8 cellular contexts compared by ENCODE assay signal in the genomic region with DNA sequence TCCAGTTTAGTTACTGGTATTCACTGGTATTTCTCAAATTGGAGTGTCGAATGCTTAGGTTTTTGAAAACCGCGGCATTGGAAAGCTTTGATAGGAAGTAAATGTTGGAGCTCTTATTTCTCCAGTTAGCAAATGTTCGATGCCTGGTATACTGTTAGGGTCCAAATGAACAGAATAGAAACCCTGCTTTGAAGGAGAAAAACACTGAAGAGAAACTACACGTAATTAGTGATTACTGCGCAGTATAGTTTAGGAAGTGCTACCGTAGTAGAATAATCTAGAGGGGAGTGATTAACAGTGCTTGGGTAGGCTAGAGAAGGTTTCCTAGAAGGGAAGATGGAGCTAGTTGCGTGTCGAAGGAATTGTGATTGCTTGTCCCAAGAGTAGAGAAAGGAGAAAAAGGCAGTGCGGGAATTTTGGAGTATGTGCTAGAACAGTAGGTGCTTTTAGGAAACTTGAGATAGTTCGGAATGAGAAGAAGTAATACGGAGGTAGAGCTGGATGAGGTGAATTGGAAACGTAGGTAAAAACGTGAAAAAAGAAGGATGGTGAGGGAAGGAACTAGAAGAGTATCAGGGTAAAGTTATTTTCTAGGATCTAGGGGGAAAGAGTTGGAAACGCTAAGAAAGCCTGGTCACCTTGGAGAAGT. TPM values are rescaled to one million over a fixed set of nuclear protein-coding genes. Genes with fewer than 3 reads are reported as not detected.
DNase-seq lines count a peak whose midpoint lies in the region; ATAC-seq, FAIRE-seq and TF ChIP-seq lines count a peak whose summit lies in the region.

No MANE protein-coding gene starts in this region.

- H3K27me3 Mint-ChIP-seq in activated CD4-positive, alpha-beta T cell treated with anti-CD3 and anti-CD28 coated beads for 36 hours = no peaks in the 10 kb centered on the region
- H3K27me3 Mint-ChIP-seq in activated CD8-positive, alpha-beta T cell treated with anti-CD3 and anti-CD28 coated beads, Interleukin-2, amount 10 ng/mL, durations not matched to agents 7 days and 5 days (ENCODE audit: low read depth) = no peaks in the 10 kb centered on the region

- CTCF ChIA-PET in activated CD4-positive, alpha-beta T cell treated with anti-CD3 and anti-CD28 coated beads for 36 hours (lab: Charles Lee) = interaction anchor here (1.1 to 2.2 kb wide), 6 partner anchors 45 to 725 kb away, joined by 4 to 8 read pairs (median 4); a partner anchor contains a TSS
- CTCF ChIA-PET in activated CD8-positive, alpha-beta T cell treated with anti-CD3 and anti-CD28 coated beads, Interleukin-2, amount 10 ng/mL, durations not matched to agents 7 days and 5 days (lab: Charles Lee) = interaction anchor here (0.8 to 5.8 kb wide), 11 partner anchors 8 to 818 kb away, joined by 3 to 64 read pairs (median 5); a partner anchor contains a TSS
- CTCF ChIA-PET in GM10248 (lab: Yijun Ruan, JAX) = interaction anchor here (1.1 to 2.3 kb wide), 9 partner anchors 8 to 640 kb away, joined by 3 to 7 read pairs (median 4); no protein-coding TSS in a partner anchor

- FAIRE-seq in kidney (lab: Jason Lieb, UNC) = no peak

- H3K9ac ChIP-seq in kidney (ENCODE audit: low read length in 2 of 2) = peak overlapping the region; percentile 87 to 90

- no peak for DNase-seq in activated CD4-positive, alpha-beta T cell treated with anti-CD3 and anti-CD28 coated beads for 36 hours
- DNase-seq in activated CD4-positive, alpha-beta T cell treated with anti-CD3 and anti-CD28 coated beads, Interleukin-2, amount 50 U/mL, for 48 hours = no peak
- no peak for DNase-seq in activated CD8-positive, alpha-beta T cell treated with anti-CD3 and anti-CD28 coated beads, Interleukin-2, amount 10 ng/mL, durations not matched to agents 7 days and 5 days
- DNase-seq in kidney (no peak), thoracic aorta (ENCODE audit: low spot score) (no peak), GM10248 (ENCODE audit: extremely low spot score) (no peak), middle frontal gyrus (ENCODE audit: extremely low spot score, low spot score) (no peak)

- peaks cover 46% of the 10 kb centered on the region for H3K4me1 Mint-ChIP-seq in activated CD4-positive, alpha-beta T cell treated with anti-CD3 and anti-CD28 coated beads for 36 hours
- peaks cover 49% of the 10 kb centered on the region for H3K4me1 Mint-ChIP-seq in activated CD8-positive, alpha-beta T cell treated with anti-CD3 and anti-CD28 coated beads, Interleukin-2, amount 10 ng/mL, durations not matched to agents 7 days and 5 days (ENCODE audit: low read depth)

- peaks cover 46% of the 10 kb centered on the region for H3K36me3 Mint-ChIP-seq in activated CD4-positive, alpha-beta T cell treated with anti-CD3 and anti-CD28 coated beads for 36 hours (ENCODE audit: low read depth)
- peaks cover 51% of the 10 kb centered on the region for H3K36me3 Mint-ChIP-seq in activated CD8-positive, alpha-beta T cell treated with anti-CD3 and anti-CD28 coated beads, Interleukin-2, amount 10 ng/mL, durations not matched to agents 7 days and 5 days (ENCODE audit: low read depth)

- H3K27ac ChIP-seq in kidney (ENCODE audit: low read depth in 2 of 2, low read length in 2 of 2) (peak overlapping the region; percentile 99 to 100), thoracic aorta (peak overlapping the region; percentile 98 to 99)

- intact Hi-C loops in activated CD4-positive, alpha-beta T cell treated with anti-CD3 and anti-CD28 coated beads for 36 hours (cut with DNase I, micrococcal nuclease) = loop anchor here (5.0 kb wide), 6 partner anchors 131 to 1299 kb away; a partner anchor contains a TSS
- intact Hi-C loops in kidney (cut with DNase I) = no loop called here

- H3K36me3 ChIP-seq in kidney (ENCODE audit: control insufficient read depth in 1 of 2, insufficient read depth in 2 of 2, low read length in 2 of 2) (no peaks in the 10 kb centered on the region), thoracic aorta (peaks cover 5% of the 10 kb centered on the region)

- no peaks in the 10 kb centered on the region for H3K27me3 ChIP-seq in thoracic aorta (replicated peaks; ENCODE audit: insufficient read depth)

- POLR2A ChIA-PET in activated CD4-positive, alpha-beta T cell treated with anti-CD3 and anti-CD28 coated beads for 36 hours (lab: Charles Lee) = interaction anchor here (0.5 to 1.3 kb wide), 8 partner anchors 92 to 725 kb away, joined by 3 to 5 read pairs (median 4); no protein-coding TSS in a partner anchor
- POLR2A ChIA-PET in activated CD8-positive, alpha-beta T cell treated with anti-CD3 and anti-CD28 coated beads, Interleukin-2, amount 10 ng/mL, durations not matched to agents 7 days and 5 days (lab: Charles Lee) = interaction anchor here (0.6 to 5.0 kb wide), 19 partner anchors 9 to 818 kb away, joined by 3 to 42 read pairs (median 5); a partner anchor contains a TSS
- POLR2A ChIA-PET in GM10248 (lab: Yijun Ruan, JAX) = no interaction called here

- peak overlapping the region; percentile 85 to 94 for H3K4me3 ChIP-seq in kidney (ENCODE audit: low read length in 2 of 2)
- peak overlapping the region; percentile 82 for H3K4me3 ChIP-seq in thoracic aorta

- TF ChIP-seq CTCF in kidney (IDR thresholded peaks at IDR 0.05; ENCODE audit: borderline replicate concordance, extremely low read depth, insufficient read depth) (no peak), thoracic aorta (IDR thresholded peaks at IDR 0.05) (no peak), GM10248 (IDR thresholded peaks at IDR 0.05; ENCODE audit: control extremely low read depth, extremely low read depth, low read depth, missing control alignments) (no peak)

- peak overlapping the region; percentile 99 for H3K4me3 Mint-ChIP-seq in activated CD4-positive, alpha-beta T cell treated with anti-CD3 and anti-CD28 coated beads for 36 hours
- peak overlapping the region; percentile 99 for H3K4me3 Mint-ChIP-seq in activated CD8-positive, alpha-beta T cell treated with anti-CD3 and anti-CD28 coated beads, Interleukin-2, amount 10 ng/mL, durations not matched to agents 7 days and 5 days

- H3K9me3 ChIP-seq in kidney (ENCODE audit: control insufficient read depth in 1 of 2, low read length in 2 of 2) (no peaks in the 10 kb centered on the region), thoracic aorta (no peaks in the 10 kb centered on the region)

- H3K4me1 ChIP-seq in kidney (ENCODE audit: control insufficient read depth in 1 of 2, insufficient read depth in 1 of 2, low read depth in 1 of 2, low read length in 2 of 2) (peaks cover 8 to 12% of the 10 kb centered on the region in 2 donors), thoracic aorta (ENCODE audit: control insufficient read depth in 1 of 2, low read depth in 2 of 2) (peaks cover 5 to 28% of the 10 kb centered on the region in 2 donors)

- H3K27ac Mint-ChIP-seq in activated CD4-positive, alpha-beta T cell treated with anti-CD3 and anti-CD28 coated beads for 36 hours = peak overlapping the region; percentile 100
- H3K27ac Mint-ChIP-seq in activated CD8-positive, alpha-beta T cell treated with anti-CD3 and anti-CD28 coated beads, Interleukin-2, amount 10 ng/mL, durations not matched to agents 7 days and 5 days = peak overlapping the region; percentile 100

- no peaks in the 10 kb centered on the region for H3K9me3 Mint-ChIP-seq in activated CD4-positive, alpha-beta T cell treated with anti-CD3 and anti-CD28 coated beads for 36 hours (ENCODE audit: low read depth)
- H3K9me3 Mint-ChIP-seq in activated CD8-positive, alpha-beta T cell treated with anti-CD3 and anti-CD28 coated beads, Interleukin-2, amount 10 ng/mL, durations not matched to agents 7 days and 5 days (ENCODE audit: insufficient read depth) = no peaks in the 10 kb centered on the region

- ATAC-seq in activated CD4-positive, alpha-beta T cell treated with anti-CD3 and anti-CD28 coated beads for 36 hours = no peak
- ATAC-seq in activated CD8-positive, alpha-beta T cell treated with anti-CD3 and anti-CD28 coated beads, Interleukin-2, amount 10 ng/mL, durations not matched to agents 7 days and 5 days = no peak
- ATAC-seq in thoracic aorta (ENCODE audit: insufficient number of reproducible peaks, low FRiP score, low read depth) = no peak
- ATAC-seq in HG03095 (IDR thresholded peaks at IDR 0.05; ENCODE audit: unreplicated experiment) = no peak

RNA-seq across cellular contexts. Expression of a gene that starts 1.2 kb away (rescaled TPM):
- total RNA-seq in activated CD4-positive, alpha-beta T cell treated with anti-CD3 and anti-CD28 coated beads for 36 hours = 100 to 1,000 TPM; 101 to 134 TPM
- 10 to 100 TPM; 85.4 to 86.6 TPM for total RNA-seq in activated CD8-positive, alpha-beta T cell treated with anti-CD3 and anti-CD28 coated beads, Interleukin-2, amount 10 ng/mL, durations not matched to agents 7 days and 5 days
- total RNA-seq in kidney = 33.4 TPM
- polyA plus RNA-seq in kidney (ENCODE audit: insufficient read depth, low read depth, low replicate concordance) = 14.9 TPM
- total RNA-seq in thoracic aorta = 10 to 100 TPM; 23.6 to 26.3 TPM

RNA-seq across cellular contexts. Expression of a gene that starts 1.9 kb away (rescaled TPM):
- 10 to 100 TPM; 46.3 to 69.3 TPM for total RNA-seq in activated CD4-positive, alpha-beta T cell treated with anti-CD3 and anti-CD28 coated beads for 36 hours
- 10 to 100 TPM; 42.1 to 43.7 TPM for total RNA-seq in activated CD8-positive, alpha-beta T cell treated with anti-CD3 and anti-CD28 coated beads, Interleukin-2, amount 10 ng/mL, durations not matched to agents 7 days and 5 days
- total RNA-seq in kidney = 26.5 TPM
- polyA plus RNA-seq in kidney (ENCODE audit: insufficient read depth, low read depth, low replicate concordance) = 3.9 TPM
- 10 to 100 TPM; 21.6 to 49.3 TPM for total RNA-seq in thoracic aorta
